ENCODE assay signal across 13 cellular contexts in the genomic region with DNA sequence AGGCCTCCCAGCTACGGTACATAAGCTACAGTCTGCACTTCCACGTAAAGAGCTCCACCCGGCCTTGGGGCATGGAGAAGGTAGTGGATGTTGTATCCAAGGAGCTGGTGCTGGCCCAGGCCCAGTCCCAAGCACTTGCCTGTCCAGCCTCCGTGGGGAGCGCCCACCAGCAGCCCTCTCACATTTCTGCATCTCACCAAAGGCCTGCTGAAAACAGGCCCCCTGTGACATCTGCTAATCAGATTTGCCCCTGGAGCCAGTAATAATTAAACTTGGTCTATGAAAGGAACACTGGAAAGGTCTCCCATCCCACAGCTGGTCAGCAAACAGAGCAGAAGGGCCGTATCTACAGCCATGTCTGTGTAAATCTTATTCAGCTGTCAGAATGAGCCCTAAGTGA.
DNase-seq lines count a peak whose midpoint lies in the region; TF ChIP-seq lines count a peak whose summit lies in the region.
"Had no signal": no experiment of that assay in that cellular context is flagged by ENCODE, and none has a peak within 500 bp of the region (broad histone marks: within the 10 kb centered on the region; RNA-seq: fewer than 3 reads in every experiment).

No MANE protein-coding gene starts in this region.

- TF ChIP-seq CTCF in adrenal gland (IDR thresholded peaks at IDR 0.05) (no peak), cardiac muscle cell (IDR thresholded peaks at IDR 0.05; ENCODE audit: low read depth, low read length) (no peak), parathyroid adenoma (IDR thresholded peaks at IDR 0.05) (no peak)

- H3K27ac ChIP-seq in adrenal gland = peak overlapping the region in 4 of 5 donors; percentile 26 to 87 (median 56)
- peak overlapping the region; percentile 27 for H3K27ac ChIP-seq in cardiac muscle cell
- peak overlapping the region; percentile 58 for H3K27ac ChIP-seq in parathyroid adenoma
- H3K27ac ChIP-seq in urinary bladder (ENCODE audit: low read depth) = peak overlapping the region; percentile 63

- H3K4me1 ChIP-seq in adrenal gland (replicated peaks in 1 of 2) (peaks cover 19 to 42% of the 10 kb centered on the region in 2 donors), cardiac muscle cell (ENCODE audit: low read depth) (peaks cover 51% of the 10 kb centered on the region), parathyroid adenoma (peaks cover 4% of the 10 kb centered on the region), urinary bladder (ENCODE audit: insufficient read depth) (peaks cover 2% of the 10 kb centered on the region)

- H3K9me3 ChIP-seq in adrenal gland (replicated peaks in 1 of 3) (no peaks in the 10 kb centered on the region), cardiac muscle cell (ENCODE audit: low read depth) (no peaks in the 10 kb centered on the region), parathyroid adenoma (ENCODE audit: control insufficient read depth, low read length) (no peaks in the 10 kb centered on the region)

- no peak overlapping the region for H2AFZ ChIP-seq in parathyroid adenoma

- intact Hi-C loops in adrenal gland (cut with DNase I) = loop anchor here in 1 of 2 donors (10.0 kb wide), 1 partner anchor 97 kb away; the partner anchor contains the start of gene LHFPL2

- H3K79me2 ChIP-seq in parathyroid adenoma = no peaks in the 10 kb centered on the region

- no peak for TF ChIP-seq POLR2A in adrenal gland (IDR thresholded peaks at IDR 0.05)

- H3K4me2 ChIP-seq in parathyroid adenoma (ENCODE audit: low read length) = no peak overlapping the region

- H3K36me3 ChIP-seq in adrenal gland (replicated peaks in 1 of 2) = no peaks in the 10 kb centered on the region
- H3K36me3 ChIP-seq in cardiac muscle cell = peaks cover 8% of the 10 kb centered on the region
- H3K36me3 ChIP-seq in parathyroid adenoma (ENCODE audit: control insufficient read depth, insufficient read depth, low read length) = no peaks in the 10 kb centered on the region
- H3K36me3 ChIP-seq in urinary bladder (ENCODE audit: insufficient read depth) = no peaks in the 10 kb centered on the region

- DNase-seq in adrenal gland (no peak), cardiac muscle cell (ENCODE audit: low read depth in 1 of 2, low spot score in 1 of 2) (no peak), iPS-NIHi11 (ENCODE audit: low spot score) (no peak), NCI-H510A (lab: John Stamatoyannopoulos, UW) (no peak), NCI-H1694 treated with DMSO at 0.1 percent for 48 hours (lab: John Stamatoyannopoulos, UW) (no peak)
- DNase-seq: activated CD8-positive, alpha-beta memory T cell treated with anti-CD3 and anti-CD28 coated beads for 24 hours; activated naive CD4-positive, alpha-beta T cell treated with anti-CD3 and anti-CD28 coated beads, Interleukin-2, amount 50 U/mL, for 16 hours; MM.1S; RPMI8226; stimulated activated CD4-positive, alpha-beta T cell treated with anti-CD3 and anti-CD28 coated beads, Interleukin-4, amount 100 ng/mL, for 4 hours; stimulated activated naive CD8-positive, alpha-beta T cell treated with anti-CD3 and anti-CD28 coated beads, Interleukin-15, amount 100 ng/mL, for 72 hours had no signal

- no peak overlapping the region for H3K4me3 ChIP-seq in adrenal gland
- no peak overlapping the region for H3K4me3 ChIP-seq in cardiac muscle cell
- H3K4me3 ChIP-seq in parathyroid adenoma (ENCODE audit: low read depth, low read length) = no peak overlapping the region
- no peak overlapping the region for H3K4me3 ChIP-seq in urinary bladder (ENCODE audit: low read depth, low read length)

- no peaks in the 10 kb centered on the region for H3K27me3 ChIP-seq in adrenal gland
- H3K27me3 ChIP-seq in cardiac muscle cell = no peaks in the 10 kb centered on the region
- no peaks in the 10 kb centered on the region for H3K27me3 ChIP-seq in parathyroid adenoma (ENCODE audit: control insufficient read depth, insufficient read depth, low read length)

- 78 to 94% (median 83%) methylated on average over 3 to 6 of the region's 6 CpGs for WGBS in adrenal gland, 4 donors
- WGBS in urinary bladder = 67% methylated on average over 6 of the region's 6 CpGs

- no peak overlapping the region for H3K9ac ChIP-seq in parathyroid adenoma
